Comparison of ENCODE assay signal across 36 cellular contexts in the genomic region with DNA sequence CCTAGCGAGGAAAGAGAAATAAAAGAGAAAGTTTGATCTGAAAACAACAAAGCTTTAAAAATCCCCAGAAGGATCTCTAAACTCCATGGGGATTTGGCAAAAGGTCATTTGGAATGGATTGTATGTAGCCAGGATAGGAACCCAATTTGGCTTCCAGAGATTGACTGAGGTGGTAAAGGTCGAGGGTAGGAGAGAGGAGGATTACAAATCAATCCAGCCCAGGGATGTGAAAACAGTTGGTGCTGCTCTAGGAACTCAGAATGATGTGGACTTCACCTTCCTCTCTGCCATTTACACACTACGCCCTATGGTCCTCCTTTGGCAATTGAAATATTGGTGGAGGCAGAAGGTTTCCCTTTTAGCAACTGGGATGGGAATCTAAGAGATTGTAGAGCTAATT. TPM values are rescaled to one million over a fixed set of nuclear protein-coding genes. Genes with fewer than 3 reads are reported as not detected.
"Had no signal": no experiment of that assay in that cellular context is flagged by ENCODE, and none has a peak within 500 bp of the region (broad histone marks: within the 10 kb centered on the region; RNA-seq: fewer than 3 reads in every experiment).

No MANE protein-coding gene starts in this region.

- H3K27me3 ChIP-seq: neutrophil, pancreas, spleen, suprapubic skin, testis, transverse colon, upper lobe of right lung, uterus had no signal

- H3K27ac ChIP-seq: neutrophil, pancreas, psoas muscle, skin epidermis, spleen, suprapubic skin, testis, tibial artery, transverse colon, upper lobe of right lung, uterus had no signal

- H3K36me3 ChIP-seq: neutrophil, pancreas, spleen, suprapubic skin, tibial artery, transverse colon, upper lobe of right lung, uterus had no signal

- H3K36me3 Mint-ChIP-seq: naive thymus-derived CD8-positive, alpha-beta T cell; natural killer cell treated with Interleukin-12 subunit alpha and Interleukin-12 subunit beta and Interleukin-15 and Interleukin-18, amount 100 ng/mL, for 72 hours; stimulated activated memory B cell treated with anti-CD40 and anti-IgM and Interleukin-4, amounts not matched to agents 10 μg/mL and 1 μg/mL and 100 μg/mL, for 72 hours; type B pancreatic cell had no signal

- H3K4me3 ChIP-seq: pancreas, psoas muscle, skin epidermis, smooth muscle cell, spleen, suprapubic skin, testis, tibial artery, transverse colon, upper lobe of right lung, uterus had no signal

- H3K4me1 Mint-ChIP-seq: naive thymus-derived CD8-positive, alpha-beta T cell; stimulated activated memory B cell treated with anti-CD40 and anti-IgM and Interleukin-4, amounts not matched to agents 10 μg/mL and 1 μg/mL and 100 μg/mL, for 72 hours; stimulated activated naive CD8-positive, alpha-beta T cell treated with anti-CD3 and anti-CD28 coated beads, Interleukin-15, amount 100 ng/mL, for 72 hours had no signal

- H3K4me2 ChIP-seq: smooth muscle cell had no signal

- FAIRE-seq: pancreas had no signal

- ATAC-seq: naive thymus-derived CD8-positive, alpha-beta T cell; natural killer cell treated with Interleukin-12 subunit alpha and Interleukin-12 subunit beta and Interleukin-15 and Interleukin-18, amount 100 ng/mL, for 72 hours; pancreas; psoas muscle; right cardiac atrium; sciatic nerve; stimulated activated memory B cell treated with anti-CD40 and anti-IgM and Interleukin-4, amounts not matched to agents 10 μg/mL and 1 μg/mL and 100 μg/mL, for 72 hours; stimulated activated naive CD8-positive, alpha-beta T cell treated with anti-CD3 and anti-CD28 coated beads, Interleukin-15, amount 100 ng/mL, for 72 hours; stimulated activated naive CD8-positive, alpha-beta T cell treated with anti-CD3 and anti-CD28 coated beads, Interleukin-15, Interleukin-2, amounts not matched to agents 100 U/mL and 50 U/mL, for 24 hours; upper lobe of right lung had no signal

- H3K9me3 Mint-ChIP-seq: naive thymus-derived CD8-positive, alpha-beta T cell; natural killer cell treated with Interleukin-12 subunit alpha and Interleukin-12 subunit beta and Interleukin-15 and Interleukin-18, amount 100 ng/mL, for 72 hours; nephron progenitor cell; neural crest cell; stimulated activated memory B cell treated with anti-CD40 and anti-IgM and Interleukin-4, amounts not matched to agents 10 μg/mL and 1 μg/mL and 100 μg/mL, for 72 hours; stimulated activated naive CD8-positive, alpha-beta T cell treated with anti-CD3 and anti-CD28 coated beads, Interleukin-15, amount 100 ng/mL, for 72 hours had no signal

- H3K27ac Mint-ChIP-seq: naive thymus-derived CD8-positive, alpha-beta T cell; natural killer cell treated with Interleukin-12 subunit alpha and Interleukin-12 subunit beta and Interleukin-15 and Interleukin-18, amount 100 ng/mL, for 72 hours; nephron progenitor cell; stimulated activated memory B cell treated with anti-CD40 and anti-IgM and Interleukin-4, amounts not matched to agents 10 μg/mL and 1 μg/mL and 100 μg/mL, for 72 hours; stimulated activated naive CD8-positive, alpha-beta T cell treated with anti-CD3 and anti-CD28 coated beads, Interleukin-15, amount 100 ng/mL, for 72 hours; type B pancreatic cell had no signal

- DNase-seq: naive thymus-derived CD8-positive, alpha-beta T cell; nephron progenitor cell; nucleus accumbens; pancreas; psoas muscle; right cardiac atrium; spleen; stimulated activated CD4-positive, alpha-beta T cell treated with anti-CD3 and anti-CD28 coated beads, Interleukin-12 subunit alpha, Interleukin-12 subunit beta, amount 100 ng/mL, for 4 hours; stimulated activated CD4-positive, alpha-beta T cell treated with anti-CD3 and anti-CD28 coated beads, Interleukin-1b, Interleukin-23, amount 100 ng/mL, for 48 hours; stimulated activated CD4-positive, alpha-beta T cell treated with anti-CD3 and anti-CD28 coated beads, Interleukin-4, amount 100 ng/mL, for 1 hour; stimulated activated CD4-positive, alpha-beta T cell treated with anti-CD3 and anti-CD28 coated beads, Interleukin-4, amount 100 ng/mL, for 4 hours; stimulated activated CD8-positive, alpha-beta memory T cell treated with anti-CD3 and anti-CD28 coated beads, Interleukin-4, amount 100 ng/mL, for 48 hours; stimulated activated naive CD4-positive, alpha-beta T cell; stimulated activated naive CD8-positive, alpha-beta T cell treated with anti-CD3 and anti-CD28 coated beads, Interleukin-15, amount 100 ng/mL, for 72 hours; stimulated activated naive CD8-positive, alpha-beta T cell treated with anti-CD3 and anti-CD28 coated beads, Interleukin-15, Interleukin-2, amounts not matched to agents 100 U/mL and 50 U/mL, for 24 hours; substantia nigra; testis; tibial artery; transverse colon; upper lobe of right lung; uterus had no signal

- H3K4me1 ChIP-seq: pancreas, psoas muscle, suprapubic skin, testis, tibial artery, upper lobe of right lung, uterus had no signal

- H3K9me3 ChIP-seq: neutrophil, pancreas, psoas muscle, spleen, suprapubic skin, testis, tibial artery, transverse colon, upper lobe of right lung, uterus had no signal

- H3K4me3 Mint-ChIP-seq: naive thymus-derived CD8-positive, alpha-beta T cell; natural killer cell treated with Interleukin-12 subunit alpha and Interleukin-12 subunit beta and Interleukin-15 and Interleukin-18, amount 100 ng/mL, for 72 hours; nephron progenitor cell; neural crest cell; stimulated activated memory B cell treated with anti-CD40 and anti-IgM and Interleukin-4, amounts not matched to agents 10 μg/mL and 1 μg/mL and 100 μg/mL, for 72 hours; stimulated activated naive CD8-positive, alpha-beta T cell treated with anti-CD3 and anti-CD28 coated beads, Interleukin-15, amount 100 ng/mL, for 72 hours; type B pancreatic cell had no signal

RNA-seq across cellular contexts. Expression of a gene that starts 18.8 kb away (rescaled TPM):
- total RNA-seq: naive thymus-derived CD8-positive, alpha-beta T cell; natural killer cell treated with Interleukin-12 subunit alpha and Interleukin-12 subunit beta and Interleukin-15 and Interleukin-18, amount 100 ng/mL, for 72 hours; neural crest cell; omental fat pad; osteocyte; pancreas; posterior vena cava; psoas muscle; renal cortical epithelial cell; right cardiac atrium; sciatic nerve; smooth muscle cell; spleen; suprapubic skin; transverse colon; upper lobe of right lung; urinary bladder; uterus had no signal
- polyA plus RNA-seq: psoas muscle, right cardiac atrium, smooth muscle cell, spleen, thymus, urinary bladder had no signal
